In the genomic region with DNA sequence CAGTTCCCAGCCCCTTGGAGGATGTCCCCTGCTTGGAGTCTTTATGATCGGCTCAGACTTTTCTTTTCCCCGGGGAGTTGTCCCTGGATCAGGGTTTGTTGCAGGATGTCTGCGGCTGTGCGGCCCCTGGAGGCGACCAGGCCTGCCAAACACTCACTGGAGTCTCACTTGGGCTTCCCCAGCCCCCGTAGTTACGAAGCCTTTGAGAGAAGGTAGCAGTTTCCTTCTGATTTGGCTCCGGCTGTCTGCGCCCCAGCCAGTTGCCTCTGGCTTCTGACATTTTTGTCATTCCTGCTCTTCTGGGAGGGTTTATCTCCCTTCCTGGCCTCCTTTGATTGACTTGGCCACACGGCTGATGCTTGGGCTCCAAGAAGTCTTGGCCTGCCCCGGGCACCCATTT, we compare ENCODE assay signal across 16 cellular contexts. TPM values are rescaled to one million over a fixed set of nuclear protein-coding genes. Genes with fewer than 3 reads are reported as not detected.
A peak's percentile ranks its signal among the peaks of the same experiment; 100 is the strongest.
DNase-seq lines count a peak whose midpoint lies in the region; ATAC-seq and TF ChIP-seq lines count a peak whose summit lies in the region.
"Had no signal": no experiment of that assay in that cellular context is flagged by ENCODE, and none has a peak within 500 bp of the region (broad histone marks: within the 10 kb centered on the region; RNA-seq: fewer than 3 reads in every experiment).

No MANE protein-coding gene starts in this region.

- H3K27me3 ChIP-seq in BJ (ENCODE audit: control insufficient read depth, insufficient read depth, low read length) (no peaks in the 10 kb centered on the region), endodermal cell (ENCODE audit: control insufficient read depth, insufficient read depth, low read length, poor library complexity, severe bottlenecking) (no peaks in the 10 kb centered on the region), osteoblast (ENCODE audit: insufficient read depth, low read length) (peaks cover 18% of the 10 kb centered on the region)

- DNase-seq in BJ (ENCODE audit: low read depth): no peak
- DNase-seq in LHCN-M2 (ENCODE audit: low read depth): peak; percentile 73
- peak; percentile 84 for DNase-seq in endodermal cell
- peak; percentile 71 for DNase-seq in osteoblast (ENCODE audit: insufficient read length, low spot score, missing footprints)
- no peak for DNase-seq in activated naive CD4-positive, alpha-beta T cell treated with anti-CD3 and anti-CD28 coated beads, Interleukin-2, amount 50 U/mL, for 72 hours (ENCODE audit: low spot score in 2 of 2)
- no peak for DNase-seq in HPDE6-E6E7 (ENCODE audit: extremely low spot score)
- DNase-seq in NCI-H748 treated with DMSO at 0.1 percent for 48 hours (lab: John Stamatoyannopoulos, UW): no peak
- DNase-seq in activated T-cell treated with anti-CD3 and anti-CD28 coated beads, Interleukin-2, amount 50 U/mL, for 1 hour: no peak
- DNase-seq: activated CD4-positive, alpha-beta T cell treated with anti-CD3 and anti-CD28 coated beads for 36 hours; anterior cingulate cortex; NCI-H1694; stimulated activated CD4-positive, alpha-beta T cell treated with anti-CD3 and anti-CD28 coated beads, Interleukin-2, amount 100 ng/mL, for 24 hours had no signal

- H3K27ac ChIP-seq in endodermal cell (ENCODE audit: low read depth, low read length) (peak overlapping the region; percentile 75), osteoblast (ENCODE audit: low read depth, low read length) (no peak overlapping the region)
- H3K27ac ChIP-seq: parathyroid adenoma had no signal

- no peaks in the 10 kb centered on the region for H3K79me2 ChIP-seq in osteoblast (ENCODE audit: insufficient read depth, low read length)

- H3K36me3 ChIP-seq in BJ (ENCODE audit: control insufficient read depth, insufficient read depth, low read length): no peaks in the 10 kb centered on the region
- peaks cover 6% of the 10 kb centered on the region for H3K36me3 ChIP-seq in endodermal cell (ENCODE audit: control insufficient read depth, insufficient read depth, low read length)
- no peaks in the 10 kb centered on the region for H3K36me3 ChIP-seq in osteoblast (ENCODE audit: insufficient read depth, low read length)

- TF ChIP-seq CTCF in BJ (IDR thresholded peaks at IDR 0.05; ENCODE audit: insufficient read depth, low read depth, low read length) (peak; percentile 34; the same call in 1 of the 2 replicates), endodermal cell (conservative IDR thresholded peaks at IDR 0.05) (no peak), osteoblast (IDR thresholded peaks at IDR 0.05; ENCODE audit: extremely low read depth, low read depth, low read length) (no peak)

- H3K9ac ChIP-seq in endodermal cell (ENCODE audit: extremely low read depth, low read length, poor library complexity, severe bottlenecking): peak overlapping the region; percentile 21
- H3K9ac ChIP-seq: parathyroid adenoma had no signal

- no peak overlapping the region for H3K4me3 Mint-ChIP-seq in endodermal cell
- H3K4me3 Mint-ChIP-seq: activated CD4-positive, alpha-beta T cell treated with anti-CD3 and anti-CD28 coated beads for 36 hours; CD14-positive monocyte; stimulated activated effector memory CD8-positive, alpha-beta T cell treated with anti-CD3 and anti-CD28 coated beads, Interleukin-12 subunit alpha, Interleukin-12 subunit beta, amount 100 ng/mL, for 72 hours had no signal

- no peaks in the 10 kb centered on the region for H3K27me3 Mint-ChIP-seq in endodermal cell (ENCODE audit: insufficient read depth)
- H3K27me3 Mint-ChIP-seq: activated CD4-positive, alpha-beta T cell treated with anti-CD3 and anti-CD28 coated beads for 36 hours had no signal

- H2AFZ ChIP-seq in osteoblast (ENCODE audit: low read length): no peak overlapping the region
- H2AFZ ChIP-seq: parathyroid adenoma had no signal

- no peaks in the 10 kb centered on the region for H4K20me1 ChIP-seq in osteoblast (ENCODE audit: insufficient read depth, low read length)

- H3K4me2 ChIP-seq in osteoblast (ENCODE audit: insufficient read depth, low read length): peak overlapping the region; percentile 57

- peaks cover 18% of the 10 kb centered on the region for H3K9me3 ChIP-seq in endodermal cell (ENCODE audit: control insufficient read depth, low read length)
- no peaks in the 10 kb centered on the region for H3K9me3 ChIP-seq in osteoblast (ENCODE audit: low read depth, low read length)

- peak overlapping the region; percentile 73 for H3K27ac Mint-ChIP-seq in endodermal cell
- H3K27ac Mint-ChIP-seq in activated naive CD4-positive, alpha-beta T cell treated with anti-CD3 and anti-CD28 coated beads, Interleukin-2, amount 50 U/mL, for 72 hours: no peak overlapping the region
- H3K27ac Mint-ChIP-seq: activated CD4-positive, alpha-beta T cell treated with anti-CD3 and anti-CD28 coated beads for 36 hours; CD14-positive monocyte; stimulated activated effector memory CD8-positive, alpha-beta T cell treated with anti-CD3 and anti-CD28 coated beads, Interleukin-12 subunit alpha, Interleukin-12 subunit beta, amount 100 ng/mL, for 72 hours had no signal

- peaks cover 18% of the 10 kb centered on the region for H3K9me3 Mint-ChIP-seq in endodermal cell
- H3K9me3 Mint-ChIP-seq in activated naive CD4-positive, alpha-beta T cell treated with anti-CD3 and anti-CD28 coated beads, Interleukin-2, amount 50 U/mL, for 72 hours: peaks cover 0 to 5% of the 10 kb centered on the region in 2 donors

- H3K4me1 ChIP-seq in endodermal cell (ENCODE audit: control insufficient read depth, insufficient read depth, low read length) (peaks cover 5% of the 10 kb centered on the region), osteoblast (ENCODE audit: insufficient read depth, low read length) (peaks cover 4% of the 10 kb centered on the region)
- H3K4me1 ChIP-seq: parathyroid adenoma had no signal

- 44 to 70% methylated on average over 10 to 11 of the region's 11 CpGs for WGBS in endodermal cell (ENCODE audit: insufficient coverage in 1 of 2, insufficient read length in 1 of 2), 2 experiments

- peaks cover 6% of the 10 kb centered on the region for H3K4me1 Mint-ChIP-seq in endodermal cell
- H3K4me1 Mint-ChIP-seq: activated CD4-positive, alpha-beta T cell treated with anti-CD3 and anti-CD28 coated beads for 36 hours; CD14-positive monocyte; stimulated activated effector memory CD8-positive, alpha-beta T cell treated with anti-CD3 and anti-CD28 coated beads, Interleukin-12 subunit alpha, Interleukin-12 subunit beta, amount 100 ng/mL, for 72 hours had no signal

- CTCF ChIA-PET in BJ (lab: Yijun Ruan, JAX): interaction anchor here (1.6 kb wide), 1 partner anchor 33 kb away, joined by 4 read pairs; no protein-coding TSS in a partner anchor

- H3K36me3 Mint-ChIP-seq in endodermal cell (ENCODE audit: low read depth): peaks cover 35% of the 10 kb centered on the region
- no peaks in the 10 kb centered on the region for H3K36me3 Mint-ChIP-seq in activated naive CD4-positive, alpha-beta T cell treated with anti-CD3 and anti-CD28 coated beads, Interleukin-2, amount 50 U/mL, for 72 hours
- H3K36me3 Mint-ChIP-seq: CD14-positive monocyte; stimulated activated effector memory CD8-positive, alpha-beta T cell treated with anti-CD3 and anti-CD28 coated beads, Interleukin-12 subunit alpha, Interleukin-12 subunit beta, amount 100 ng/mL, for 72 hours had no signal

- H3K4me3 ChIP-seq in BJ (ENCODE audit: low read depth, low read length) (no peak overlapping the region), endodermal cell (ENCODE audit: low read length) (no peak overlapping the region), osteoblast (ENCODE audit: insufficient read depth, low read length) (no peak overlapping the region)
- H3K4me3 ChIP-seq: lung had no signal

- no peak for ATAC-seq in activated naive CD4-positive, alpha-beta T cell treated with anti-CD3 and anti-CD28 coated beads, Interleukin-2, amount 50 U/mL, for 72 hours
- ATAC-seq: activated CD4-positive, alpha-beta T cell treated with anti-CD3 and anti-CD28 coated beads for 36 hours; stimulated activated effector memory CD8-positive, alpha-beta T cell treated with anti-CD3 and anti-CD28 coated beads, Interleukin-12 subunit alpha, Interleukin-12 subunit beta, amount 100 ng/mL, for 72 hours had no signal

- POLR2A ChIA-PET in BJ (lab: Charles Lee): no interaction called here

RNA-seq across cellular contexts. Expression of a gene that starts 16.1 kb away (rescaled TPM):
- polyA plus RNA-seq in BJ (2011; rRNA removed): 0.29 and 0.48 TPM in 2 replicates
- 0.41 and 0.66 TPM in 2 replicates for polyA minus RNA-seq in BJ (2011; rRNA and poly(A)+ RNA removed)
- total RNA-seq in LHCN-M2 (2014; rRNA removed): not detected in 2 replicates
- polyA plus RNA-seq in LHCN-M2 (2012): not detected
- total RNA-seq in endodermal cell: 10 to 100 TPM; 41.2 to 47.0 TPM
- 44.3 TPM for polyA plus RNA-seq in endodermal cell (2013, experiment 1 of 2)
- 44.8 TPM for polyA plus RNA-seq in endodermal cell (2013, experiment 2 of 2)
- total RNA-seq in osteoblast: not detected in 2 replicates
- not detected for total RNA-seq in activated naive CD4-positive, alpha-beta T cell treated with anti-CD3 and anti-CD28 coated beads, Interleukin-2, amount 50 U/mL, for 72 hours
- total RNA-seq: activated CD4-positive, alpha-beta T cell treated with anti-CD3 and anti-CD28 coated beads for 36 hours had no signal
- polyA plus RNA-seq: CD14-positive monocyte had no signal

RNA-seq across cellular contexts. Expression of a gene that starts 57.2 kb away (rescaled TPM):
- 59.0 and 65.2 TPM in 2 replicates for polyA plus RNA-seq in BJ (2011; rRNA removed)
- polyA minus RNA-seq in BJ (2011; rRNA and poly(A)+ RNA removed): 16.2 and 23.6 TPM in 2 replicates
- total RNA-seq in LHCN-M2 (2014; rRNA removed): 41.2 and 44.5 TPM in 2 replicates
- 50.2 TPM for polyA plus RNA-seq in LHCN-M2 (2012)
- 10 to 100 TPM; 39.0 to 44.0 TPM for total RNA-seq in endodermal cell
- 42.6 TPM for polyA plus RNA-seq in endodermal cell (2013, experiment 1 of 2)
- polyA plus RNA-seq in endodermal cell (2013, experiment 2 of 2): 41.6 TPM
- total RNA-seq in osteoblast: 32.7 and 35.8 TPM in 2 replicates
- total RNA-seq in activated naive CD4-positive, alpha-beta T cell treated with anti-CD3 and anti-CD28 coated beads, Interleukin-2, amount 50 U/mL, for 72 hours: 1 to 10 TPM; 2.9 to 6.2 TPM

Comparison
In these comparisons a context has a peak if more than half of its experiments do, and no peak if none do; other contexts are left out.
1. DNase-seq: peak in LHCN-M2 (single experiment), endodermal cell (single experiment) and osteoblast (single experiment); none in BJ (single experiment), activated naive CD4-positive, alpha-beta T cell treated with anti-CD3 and anti-CD28 coated beads, Interleukin-2, amount 50 U/mL, for 72 hours (0 of 2), HPDE6-E6E7 (single experiment), NCI-H748 treated with DMSO at 0.1 percent for 48 hours (single experiment) and activated T-cell treated with anti-CD3 and anti-CD28 coated beads, Interleukin-2, amount 50 U/mL, for 1 hour (single experiment).
2. RNA of a gene that starts 16.1 kb away (total RNA-seq): 41.2 to 47.0 TPM in endodermal cell; not detected in activated naive CD4-positive, alpha-beta T cell treated with anti-CD3 and anti-CD28 coated beads, Interleukin-2, amount 50 U/mL, for 72 hours, not detected in LHCN-M2 and not detected in osteoblast; every median in the first group is over 10 times any median in the second.